7 cellular contexts compared by ENCODE assay signal in the genomic region with DNA sequence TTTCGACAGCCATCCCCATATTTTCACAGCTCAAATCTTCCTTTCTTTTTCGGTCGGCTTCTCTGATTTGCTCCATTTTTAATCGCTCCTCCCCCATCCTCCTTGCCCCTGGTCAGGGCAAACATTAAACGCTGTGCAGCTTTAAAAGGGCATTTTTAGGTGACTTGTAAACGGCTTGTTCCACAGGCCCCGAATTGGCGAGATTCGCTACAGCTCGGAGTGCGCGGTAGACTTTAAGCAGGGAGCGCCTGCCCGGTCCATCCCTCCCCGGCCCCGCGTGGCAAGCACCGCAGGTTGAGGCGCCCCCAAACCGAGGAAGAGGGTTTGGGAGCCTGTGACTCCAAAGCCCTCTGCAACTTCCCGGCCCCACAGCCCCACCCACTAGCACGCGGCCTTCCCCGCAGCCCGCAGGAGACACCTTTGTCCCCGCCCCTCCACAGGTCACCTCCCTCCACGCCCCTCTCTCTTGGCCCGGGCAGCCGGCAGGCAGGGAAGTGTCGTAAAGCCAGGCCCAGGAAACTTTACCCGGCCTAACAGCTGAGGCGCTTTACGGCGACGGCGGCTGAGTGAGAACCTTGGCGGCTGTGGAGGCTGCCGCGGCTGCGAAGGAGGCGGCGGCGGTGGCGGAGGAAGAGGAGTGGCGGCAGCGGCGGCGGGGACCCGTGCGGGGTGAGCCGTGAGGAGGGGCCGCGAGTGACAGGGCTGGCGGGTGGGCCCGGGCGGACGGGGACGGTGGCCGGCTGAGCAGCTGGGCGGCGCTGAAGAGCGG.
DNase-seq lines count a peak whose midpoint lies in the region; ATAC-seq and TF ChIP-seq lines count a peak whose summit lies in the region.

NAA30 (plus strand) TSS at position 550 of the 769 bp plus-strand sequence. CDS start 372 bp downstream, outside the sequence.

- peak; percentile 88 for ATAC-seq in GM18511 (IDR thresholded peaks at IDR 0.05; ENCODE audit: unreplicated experiment)
- ATAC-seq in HG02981 (IDR thresholded peaks at IDR 0.05; ENCODE audit: unreplicated experiment): peak; percentile 79

- no peak for TF ChIP-seq CTCF in retinal pigment epithelial cell (conservative IDR thresholded peaks at IDR 0.05; ENCODE audit: low read depth, low read length)

- peak; percentile 96 for DNase-seq in NCI-H2029 (lab: John Stamatoyannopoulos, UW)
- peak; percentile 91 for DNase-seq in T-helper 9 cell
- peak; percentile 97 for DNase-seq in astrocyte of the hippocampus (ENCODE audit: low read depth, low spot score)
- DNase-seq in hypothalamus (lab: John Stamatoyannopoulos, UW): peak; percentile 28 to 91 (median 80)
- DNase-seq in retinal pigment epithelial cell (ENCODE audit: low read depth): peak; percentile 83

- H3K4me3 ChIP-seq in retinal pigment epithelial cell (ENCODE audit: low read length): peak within 1 kb of the TSS; percentile 76

Comparison
In these comparisons a context has a peak if more than half of its experiments do, and no peak if none do; other contexts are left out.
1. Peak in every context shown above with its lines: DNase-seq, ATAC-seq and H3K4me3 ChIP-seq.